Comparison of ENCODE assay signal across 9 cellular contexts in the genomic region with DNA sequence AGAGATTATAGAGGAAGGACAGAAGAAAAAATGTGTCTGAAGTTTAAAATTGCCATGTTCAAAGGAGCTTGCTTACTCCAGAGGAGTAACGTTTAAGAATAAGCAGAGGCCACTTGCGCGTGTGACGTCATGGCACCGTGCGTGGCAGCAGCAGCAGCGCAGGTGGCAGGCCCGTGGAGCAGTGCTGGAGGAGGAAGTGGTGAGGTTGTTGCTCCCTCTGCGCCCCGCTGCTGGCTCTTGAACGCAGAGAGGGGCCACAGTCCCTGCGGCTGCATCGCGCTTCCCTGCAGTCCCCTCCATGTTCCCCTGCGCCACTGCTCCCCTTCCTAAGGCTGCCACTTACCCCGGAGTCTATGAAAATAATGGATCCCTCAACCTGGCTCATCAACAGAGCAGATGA. TPM values are rescaled to one million over a fixed set of nuclear protein-coding genes. Genes with fewer than 3 reads are reported as not detected.
DNase-seq lines count a peak whose midpoint lies in the region; ATAC-seq, FAIRE-seq and TF ChIP-seq lines count a peak whose summit lies in the region.
"Had no signal": no experiment of that assay in that cellular context is flagged by ENCODE, and none has a peak within 500 bp of the region (broad histone marks: within the 10 kb centered on the region; RNA-seq: fewer than 3 reads in every experiment).

No MANE protein-coding gene starts in this region.

- no peak overlapping the region for H2AFZ ChIP-seq in K562 (ENCODE audit: low read depth, low read length)

- no peaks in the 10 kb centered on the region for H3K9me3 Mint-ChIP-seq in Calu3 (ENCODE audit: low read depth, unreplicated experiment)
- H3K9me3 Mint-ChIP-seq: neural crest cell had no signal

- no TSS peak for BruUV-seq in K562 (replicated peaks; lab: Mats Ljungman, UMichigan)
- no TSS peak for BruUV-seq in Calu3 (replicated peaks; lab: Mats Ljungman, UMichigan)

- no peak overlapping the region for H3K27ac Mint-ChIP-seq in Calu3 (ENCODE audit: unreplicated experiment)

- no peaks in the 10 kb centered on the region for H3K9me1 ChIP-seq in K562 (ENCODE audit: control insufficient read depth, insufficient read depth, low read length)

- CTCF ChIA-PET in K562 (lab: Yijun Ruan, JAX; ENCODE audit: low intra/inter-chr PET ratio): no interaction called here
- CTCF ChIA-PET in Calu3 (lab: Charles Lee): no interaction called here

- peaks cover 8% of the 10 kb centered on the region for H3K4me1 Mint-ChIP-seq in Calu3 (ENCODE audit: low read depth, unreplicated experiment)

- peaks cover 88% of the 10 kb centered on the region for H3K36me3 ChIP-seq in K562 (ENCODE audit: control insufficient read depth, insufficient read depth, low read length)
- H3K36me3 ChIP-seq in testis (ENCODE audit: low read depth, missing control alignments): no peaks in the 10 kb centered on the region

- 0 out of 4 replicates have a peak overlapping the region, but pooled peaks of 1 of the 2 experiments have one; percentile 73 for H3K9ac ChIP-seq in K562 (ENCODE audit: insufficient read depth in 1 of 2, low read depth in 2 of 2, low read length in 2 of 2)

- TF ChIP-seq CTCF in K562 (IDR thresholded peaks at IDR 0.05 in 2 of 3, conservative IDR thresholded peaks at IDR 0.05 in 1 of 3; ENCODE audit: insufficient read depth in 2 of 3, low read depth in 1 of 3, low read length in 3 of 3) (no peak), testis (IDR thresholded peaks at IDR 0.05) (no peak), Calu3 (IDR thresholded peaks at IDR 0.05; ENCODE audit: unreplicated experiment) (no peak), foreskin fibroblast (IDR thresholded peaks at IDR 0.05; ENCODE audit: low read depth, low read length) (no peak)

- peaks cover 87% of the 10 kb centered on the region for H3K79me2 ChIP-seq in K562 (ENCODE audit: control insufficient read depth, insufficient read depth, low read length)

- H3K4me1 ChIP-seq in K562 (replicated peaks in 1 of 2; ENCODE audit: control insufficient read depth in 2 of 2, insufficient read depth in 2 of 2, low read length in 2 of 2) (peaks cover 0 to 4% of the 10 kb centered on the region in 2 experiments; a peak in 2 of 5 replicates), testis (peaks cover 19% of the 10 kb centered on the region)

- no peaks in the 10 kb centered on the region for H3K9me3 ChIP-seq in K562 (replicated peaks; ENCODE audit: control insufficient read depth, insufficient read depth, low read depth, low read length)
- H3K9me3 ChIP-seq in testis: no peaks in the 10 kb centered on the region

- no peaks in the 10 kb centered on the region for H3K27me3 Mint-ChIP-seq in Calu3 (ENCODE audit: unreplicated experiment)

- peak; percentile 54 to 57 for DNase-seq in activated CD4-positive, alpha-beta T cell treated with anti-CD3 and anti-CD28 coated beads for 24 hours (ENCODE audit: low read depth in 2 of 2)
- DNase-seq in K562 (ENCODE audit: extremely low read depth in 1 of 4, low spot score in 3 of 4): no peak
- peak; percentile 14 for DNase-seq in pons (ENCODE audit: low spot score)
- no peak for DNase-seq in testis
- no peak for DNase-seq in NCI-H2227 treated with DMSO at 0.1 percent for 48 hours (lab: John Stamatoyannopoulos, UW)
- DNase-seq in Calu3: no peak
- no peak for DNase-seq in NCI-H748 treated with DMSO at 0.1 percent for 48 hours (lab: John Stamatoyannopoulos, UW)
- DNase-seq in foreskin fibroblast: no peak

- intact Hi-C loops in K562 (cut with micrococcal nuclease) (no loop called here), testis (cut with DNase I; ENCODE audit: low total_unique reads) (no loop called here), Calu3 (cut with micrococcal nuclease; ENCODE audit: unreplicated experiment) (no loop called here)

- TF ChIP-seq EP300 in K562 (IDR thresholded peaks at IDR 0.05; ENCODE audit: low read length): no peak

- H3K27me3 ChIP-seq in K562 (ENCODE audit: control insufficient read depth in 2 of 2, insufficient read depth in 2 of 2, low read length in 2 of 2) (no peaks in the 10 kb centered on the region), testis (no peaks in the 10 kb centered on the region)

- in situ Hi-C loops in K562 (cut with MboI): no loop called here

- H3K4me3 ChIP-seq in K562 (no peak overlapping the region), testis (no peak overlapping the region), foreskin fibroblast (ENCODE audit: low read depth in 1 of 2, low read length in 2 of 2) (no peak overlapping the region)

- no peak overlapping the region for H3K4me3 Mint-ChIP-seq in Calu3 (ENCODE audit: low read depth, unreplicated experiment)
- H3K4me3 Mint-ChIP-seq: neural crest cell had no signal

- FAIRE-seq in K562 (lab: Jason Lieb, UNC): no peak

- TF ChIP-seq POLR2A in K562 (conservative IDR thresholded peaks at IDR 0.05) (no peak), testis (IDR thresholded peaks at IDR 0.05) (no peak)

- H3K36me3 Mint-ChIP-seq in Calu3 (ENCODE audit: insufficient read depth, unreplicated experiment): peaks cover 28% of the 10 kb centered on the region

- no peak overlapping the region for H3K4me2 ChIP-seq in K562 (ENCODE audit: insufficient read depth, low read length)

- WGBS in K562 (ENCODE audit: insufficient coverage, low coverage, missing lambda C conversion rate): 93% methylated on average over 14 of the region's 16 CpGs
- WGBS in testis, 2 donors: 88 to 92% methylated on average over 16 of the region's 16 CpGs

- POLR2A ChIA-PET in K562 (lab: Yijun Ruan, JAX): no interaction called here

- no peak for TF ChIP-seq RAD21 in K562 (CRISPR knock-in tag; conservative IDR thresholded peaks at IDR 0.05 in 1 of 2, IDR thresholded peaks at IDR 0.05 in 1 of 2)

- H3K27ac ChIP-seq in K562 (ENCODE audit: extremely low read depth, low read depth, low read length) (no peak overlapping the region), testis (peak overlapping the region; percentile 51 to 70)

- ATAC-seq in K562: no peak

- peaks cover 12% of the 10 kb centered on the region for H4K20me1 ChIP-seq in K562 (replicated peaks; ENCODE audit: control insufficient read depth, insufficient read depth, low read length)

TF ChIP-seq in K562, 482 proteins besides CTCF, POLR2A, EP300 and RAD21:
- TF ChIP-seq, protein P1, sequence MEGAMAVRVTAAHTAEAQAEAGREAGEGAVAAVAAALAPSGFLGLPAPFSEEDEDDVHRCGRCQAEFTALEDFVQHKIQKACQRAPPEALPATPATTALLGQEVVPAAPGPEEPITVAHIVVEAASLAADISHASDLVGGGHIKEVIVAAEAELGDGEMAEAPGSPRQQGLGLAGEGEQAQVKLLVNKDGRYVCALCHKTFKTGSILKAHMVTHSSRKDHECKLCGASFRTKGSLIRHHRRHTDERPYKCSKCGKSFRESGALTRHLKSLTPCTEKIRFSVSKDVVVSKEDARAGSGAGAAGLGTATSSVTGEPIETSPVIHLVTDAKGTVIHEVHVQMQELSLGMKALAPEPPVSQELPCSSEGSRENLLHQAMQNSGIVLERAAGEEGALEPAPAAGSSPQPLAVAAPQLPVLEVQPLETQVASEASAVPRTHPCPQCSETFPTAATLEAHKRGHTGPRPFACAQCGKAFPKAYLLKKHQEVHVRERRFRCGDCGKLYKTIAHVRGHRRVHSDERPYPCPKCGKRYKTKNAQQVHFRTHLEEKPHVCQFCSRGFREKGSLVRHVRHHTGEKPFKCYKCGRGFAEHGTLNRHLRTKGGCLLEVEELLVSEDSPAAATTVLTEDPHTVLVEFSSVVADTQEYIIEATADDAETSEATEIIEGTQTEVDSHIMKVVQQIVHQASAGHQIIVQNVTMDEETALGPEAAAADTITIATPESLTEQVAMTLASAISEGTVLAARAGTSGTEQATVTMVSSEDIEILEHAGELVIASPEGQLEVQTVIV (CRISPR knock-in tag; IDR thresholded peaks at IDR 0.05; ENCODE audit: borderline replicate concordance): no peak
- TF ChIP-seq ZNF224 (CRISPR knock-in tag; IDR thresholded peaks at IDR 0.05) (no peak), RBM22 (IDR thresholded peaks at IDR 0.05; ENCODE audit: low read depth, low read length, poor library complexity, severe bottlenecking) (peak; percentile 38), NFE2 (IDR thresholded peaks at IDR 0.05; ENCODE audit: low read depth) (no peak), ZNF707 (CRISPR knock-in tag; conservative IDR thresholded peaks at IDR 0.05) (no peak)
- TF ChIP-seq, protein P2, sequence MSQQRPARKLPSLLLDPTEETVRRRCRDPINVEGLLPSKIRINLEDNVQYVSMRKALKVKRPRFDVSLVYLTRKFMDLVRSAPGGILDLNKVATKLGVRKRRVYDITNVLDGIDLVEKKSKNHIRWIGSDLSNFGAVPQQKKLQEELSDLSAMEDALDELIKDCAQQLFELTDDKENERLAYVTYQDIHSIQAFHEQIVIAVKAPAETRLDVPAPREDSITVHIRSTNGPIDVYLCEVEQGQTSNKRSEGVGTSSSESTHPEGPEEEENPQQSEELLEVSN (IDR thresholded peaks at IDR 0.05; ENCODE audit: borderline replicate concordance in 1 of 2, extremely low read depth in 1 of 2, insufficient read depth in 1 of 2, insufficient read length in 1 of 2, low read depth in 1 of 2, low read length in 1 of 2, poor library complexity in 1 of 2, severe bottlenecking in 1 of 2): no peak

RNA-seq across cellular contexts. Expression of a gene that starts 37.5 kb away (rescaled TPM):
- 49.2 and 105 TPM in 2 replicates for total RNA-seq in K562 (2011; cell fraction: chromatin; rRNA removed; ENCODE audit: low replicate concordance)
- total RNA-seq in K562 (2011; cell fraction: nucleolus; rRNA removed): 46.6 and 50.5 TPM in 2 replicates
- total RNA-seq in K562 (2011; cell fraction: nucleoplasm; rRNA removed): 63.9 and 78.0 TPM in 2 replicates
- total RNA-seq in K562 (2014; rRNA removed) (285 and 296 TPM in 2 replicates), K562 (2014; rRNA removed; fragmentation: Illumina TruSeq; extraction: Trizol) (350 and 391 TPM in 2 replicates), K562 (2015; rRNA removed; fragmentation: Illumina TruSeq; extraction: Trizol) (378 and 397 TPM in 2 replicates), K562 (2021) (266 and 273 TPM in 2 replicates), testis (100 to 1,000 TPM; 184 to 204 TPM), Calu3 (2022) (202 and 215 TPM in 2 replicates)
- polyA plus RNA-seq in K562 (2011; rRNA removed) (208 and 287 TPM in 2 replicates), K562 (2014; fragmentation: Illumina TruSeq; extraction: Trizol) (308 and 352 TPM in 2 replicates), K562 (2014; fragmentation: Nextera tagmentation; extraction: Ambion mirVana) (100 to 1,000 TPM; 262 to 424 TPM), K562 (2014; rRNA removed) (259 and 274 TPM in 2 replicates), testis (ENCODE audit: insufficient read depth, low read depth, low replicate concordance) (144 TPM)
- polyA plus RNA-seq in K562 (2011; cell fraction: cytosol; rRNA removed): 151 and 178 TPM in 2 replicates
- 45.0 and 75.6 TPM in 2 replicates for polyA plus RNA-seq in K562 (2011; cell fraction: nucleus; rRNA removed)
- 220 and 245 TPM in 2 replicates for polyA plus RNA-seq in K562 (2012)
- 387 and 410 TPM in 2 replicates for polyA minus RNA-seq in K562 (2011; rRNA and poly(A)+ RNA removed)
- 225 and 294 TPM in 2 replicates for polyA minus RNA-seq in K562 (2011; cell fraction: cytosol; rRNA and poly(A)+ RNA removed)
- 52.6 and 71.9 TPM in 2 replicates for polyA minus RNA-seq in K562 (2011; cell fraction: nucleus; rRNA and poly(A)+ RNA removed)

Comparison
In these comparisons a context has a peak if more than half of its experiments do, and no peak if none do; other contexts are left out.
1. DNase-seq: peak in activated CD4-positive, alpha-beta T cell treated with anti-CD3 and anti-CD28 coated beads for 24 hours (2 of 2) and pons (single experiment); none in K562 (0 of 4), testis (single experiment), NCI-H2227 treated with DMSO at 0.1 percent for 48 hours (single experiment), Calu3 (single experiment), NCI-H748 treated with DMSO at 0.1 percent for 48 hours (single experiment) and foreskin fibroblast (0 of 2).